In the genomic region with DNA sequence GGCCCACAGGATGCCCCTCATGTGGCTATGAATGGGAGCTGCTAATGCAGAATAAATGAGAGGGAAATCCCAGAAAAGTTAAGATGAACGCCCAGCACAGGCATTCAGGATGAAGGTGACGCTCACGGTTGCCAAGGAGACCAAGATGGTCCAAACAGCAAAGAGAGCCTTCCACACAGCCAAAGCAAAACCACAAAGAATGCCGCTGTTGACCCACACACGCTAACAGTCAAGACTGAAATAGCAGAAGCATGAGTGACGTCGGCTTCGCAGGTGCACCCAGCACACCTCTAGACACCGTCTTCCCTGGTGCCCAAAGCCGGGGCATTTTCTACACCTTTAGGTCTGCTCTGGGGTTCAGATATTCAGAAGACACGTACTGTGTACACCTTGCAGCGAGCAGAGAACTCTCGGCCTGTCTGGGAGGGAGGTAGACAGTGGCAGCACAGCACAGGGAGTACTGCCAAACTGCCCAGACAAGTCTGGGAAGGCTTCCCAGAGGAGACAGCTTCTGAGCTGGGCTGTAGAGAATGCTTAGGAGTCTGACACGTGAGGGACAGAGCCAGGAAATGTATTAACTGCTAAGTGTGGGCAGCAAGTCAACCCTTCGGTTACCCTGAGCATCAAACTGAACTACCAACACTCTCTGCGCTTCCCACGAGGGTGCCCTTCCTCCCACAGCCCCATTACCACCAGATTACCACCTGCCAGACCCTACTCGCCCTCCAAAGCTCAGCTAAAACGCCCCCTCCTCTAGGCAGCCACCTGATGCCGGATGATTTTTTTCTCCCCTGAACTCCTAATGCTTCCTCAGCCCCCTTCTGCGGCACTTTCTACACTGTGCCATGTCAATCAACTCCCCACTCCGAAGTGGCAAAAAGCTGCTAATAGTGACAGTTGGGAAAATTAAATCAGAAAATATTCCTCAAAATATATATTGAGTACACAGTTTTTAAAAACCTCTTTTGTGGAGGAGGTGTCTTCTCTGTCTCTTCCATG, we compare ENCODE assay signal across 1 cellular context.
TF ChIP-seq lines count a peak whose summit lies in the region.

No MANE protein-coding gene starts in this region.

TF ChIP-seq in GM12878, 131 proteins besides CTCF, POLR2A, EP300 and RAD21 (continues in another document):
- TF ChIP-seq BRCA1 (IDR thresholded peaks at IDR 0.05; ENCODE audit: low read depth, low read length) (no peak), ZBED1 (IDR thresholded peaks at IDR 0.05; ENCODE audit: borderline replicate concordance) (peak; percentile 81; the same call in 1 of the 2 replicates), NR2F1 (conservative IDR thresholded peaks at IDR 0.05) (0 out of 2 replicates have a peak, but pooled peaks have one; percentile 59), SIN3A (IDR thresholded peaks at IDR 0.05; ENCODE audit: low read depth, low read length) (0 out of 2 replicates have a peak, but pooled peaks have one; percentile 10), BMI1 (IDR thresholded peaks at IDR 0.05; ENCODE audit: borderline replicate concordance) (peak; percentile 91), EZH2 (IDR thresholded peaks at IDR 0.05; ENCODE audit: borderline replicate concordance, control insufficient read depth, low read depth, low read length) (no peak), CREM (IDR thresholded peaks at IDR 0.05; ENCODE audit: low read depth) (peak; percentile 94), IKZF2 (IDR thresholded peaks at IDR 0.05) (peak; percentile 80 to 83), MEF2A (IDR thresholded peaks at IDR 0.05; ENCODE audit: insufficient read depth, low read depth, low read length) (peak; percentile 95), HDAC2 (IDR thresholded peaks at IDR 0.05) (no peak), YY1 (IDR thresholded peaks at IDR 0.05; ENCODE audit: low read depth, low read length) (peak; percentile 61), TARDBP (IDR thresholded peaks at IDR 0.05; ENCODE audit: borderline replicate concordance) (peak; percentile 15; the same call in 1 of the 2 replicates), STAT1 (conservative IDR thresholded peaks at IDR 0.05) (no peak), ZNF274 (IDR thresholded peaks at IDR 0.05; ENCODE audit: insufficient read depth, insufficient read length) (no peak), ZNF207 (IDR thresholded peaks at IDR 0.05; ENCODE audit: borderline replicate concordance) (peak; percentile 33; the same call in 1 of the 2 replicates), MTA3 (IDR thresholded peaks at IDR 0.05; ENCODE audit: borderline replicate concordance, low read length) (no peak), E2F4 (IDR thresholded peaks at IDR 0.05; ENCODE audit: low read depth, low read length) (no peak), GATAD2B (conservative IDR thresholded peaks at IDR 0.05; ENCODE audit: low read depth) (0 out of 2 replicates have a peak, but pooled peaks have one; percentile 47), SMARCA5 (IDR thresholded peaks at IDR 0.05) (peak; percentile 86), KDM1A (IDR thresholded peaks at IDR 0.05; ENCODE audit: borderline replicate concordance) (no peak), LARP7 (IDR thresholded peaks at IDR 0.05) (0 out of 2 replicates have a peak, but pooled peaks have one; percentile 46), IKZF1 (conservative IDR thresholded peaks at IDR 0.05) (peak; percentile 83), EED (IDR thresholded peaks at IDR 0.05; ENCODE audit: low read depth) (peak; percentile 59), SP1 (IDR thresholded peaks at IDR 0.05; ENCODE audit: low read depth, low read length) (peak; percentile 63), CBFB (IDR thresholded peaks at IDR 0.05; ENCODE audit: low read depth) (peak; percentile 94), SMAD1 (IDR thresholded peaks at IDR 0.05; ENCODE audit: low read depth, partially characterized antibody) (no peak), NRF1 (conservative IDR thresholded peaks at IDR 0.05; ENCODE audit: low read depth, low read length) (no peak), RUNX3 (IDR thresholded peaks at IDR 0.05; ENCODE audit: low read length) (no peak), MXI1 (IDR thresholded peaks at IDR 0.05; ENCODE audit: low read depth, low read length) (peak; percentile 64; the same call in 1 of the 2 replicates), MEF2B (IDR thresholded peaks at IDR 0.05; ENCODE audit: partially characterized antibody, poor library complexity, severe bottlenecking) (peak; percentile 84), ESRRA (IDR thresholded peaks at IDR 0.05; ENCODE audit: low read length) (no peak), NFYA (IDR thresholded peaks at IDR 0.05; ENCODE audit: borderline replicate concordance, low read depth, low read length) (no peak), CUX1 (IDR thresholded peaks at IDR 0.05; ENCODE audit: insufficient replicate concordance, low read depth, low read length) (no peak), BCL3 (IDR thresholded peaks at IDR 0.05; ENCODE audit: borderline replicate concordance, insufficient read depth, low read depth, low read length, poor library complexity, severe bottlenecking) (peak; percentile 37), NBN (IDR thresholded peaks at IDR 0.05) (peak; percentile 86), MYB (IDR thresholded peaks at IDR 0.05; ENCODE audit: borderline replicate concordance, low read depth, low read length) (peak; percentile 82; the same call in 1 of the 2 replicates), PAX5 (IDR thresholded peaks at IDR 0.05; ENCODE audit: borderline replicate concordance, low read depth, low read length) (peak; percentile 92)
- TF ChIP-seq, protein P1, sequence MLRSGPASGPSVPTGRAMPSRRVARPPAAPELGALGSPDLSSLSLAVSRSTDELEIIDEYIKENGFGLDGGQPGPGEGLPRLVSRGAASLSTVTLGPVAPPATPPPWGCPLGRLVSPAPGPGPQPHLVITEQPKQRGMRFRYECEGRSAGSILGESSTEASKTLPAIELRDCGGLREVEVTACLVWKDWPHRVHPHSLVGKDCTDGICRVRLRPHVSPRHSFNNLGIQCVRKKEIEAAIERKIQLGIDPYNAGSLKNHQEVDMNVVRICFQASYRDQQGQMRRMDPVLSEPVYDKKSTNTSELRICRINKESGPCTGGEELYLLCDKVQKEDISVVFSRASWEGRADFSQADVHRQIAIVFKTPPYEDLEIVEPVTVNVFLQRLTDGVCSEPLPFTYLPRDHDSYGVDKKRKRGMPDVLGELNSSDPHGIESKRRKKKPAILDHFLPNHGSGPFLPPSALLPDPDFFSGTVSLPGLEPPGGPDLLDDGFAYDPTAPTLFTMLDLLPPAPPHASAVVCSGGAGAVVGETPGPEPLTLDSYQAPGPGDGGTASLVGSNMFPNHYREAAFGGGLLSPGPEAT (IDR thresholded peaks at IDR 0.05; ENCODE audit: low read depth) = peak; percentile 53; the same call in 1 of the 2 replicates
- TF ChIP-seq, protein P2, sequence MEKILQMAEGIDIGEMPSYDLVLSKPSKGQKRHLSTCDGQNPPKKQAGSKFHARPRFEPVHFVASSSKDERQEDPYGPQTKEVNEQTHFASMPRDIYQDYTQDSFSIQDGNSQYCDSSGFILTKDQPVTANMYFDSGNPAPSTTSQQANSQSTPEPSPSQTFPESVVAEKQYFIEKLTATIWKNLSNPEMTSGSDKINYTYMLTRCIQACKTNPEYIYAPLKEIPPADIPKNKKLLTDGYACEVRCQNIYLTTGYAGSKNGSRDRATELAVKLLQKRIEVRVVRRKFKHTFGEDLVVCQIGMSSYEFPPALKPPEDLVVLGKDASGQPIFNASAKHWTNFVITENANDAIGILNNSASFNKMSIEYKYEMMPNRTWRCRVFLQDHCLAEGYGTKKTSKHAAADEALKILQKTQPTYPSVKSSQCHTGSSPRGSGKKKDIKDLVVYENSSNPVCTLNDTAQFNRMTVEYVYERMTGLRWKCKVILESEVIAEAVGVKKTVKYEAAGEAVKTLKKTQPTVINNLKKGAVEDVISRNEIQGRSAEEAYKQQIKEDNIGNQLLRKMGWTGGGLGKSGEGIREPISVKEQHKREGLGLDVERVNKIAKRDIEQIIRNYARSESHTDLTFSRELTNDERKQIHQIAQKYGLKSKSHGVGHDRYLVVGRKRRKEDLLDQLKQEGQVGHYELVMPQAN (conservative IDR thresholded peaks at IDR 0.05) = no peak; the same call in 1 of the 2 replicates
- TF ChIP-seq, protein P3, sequence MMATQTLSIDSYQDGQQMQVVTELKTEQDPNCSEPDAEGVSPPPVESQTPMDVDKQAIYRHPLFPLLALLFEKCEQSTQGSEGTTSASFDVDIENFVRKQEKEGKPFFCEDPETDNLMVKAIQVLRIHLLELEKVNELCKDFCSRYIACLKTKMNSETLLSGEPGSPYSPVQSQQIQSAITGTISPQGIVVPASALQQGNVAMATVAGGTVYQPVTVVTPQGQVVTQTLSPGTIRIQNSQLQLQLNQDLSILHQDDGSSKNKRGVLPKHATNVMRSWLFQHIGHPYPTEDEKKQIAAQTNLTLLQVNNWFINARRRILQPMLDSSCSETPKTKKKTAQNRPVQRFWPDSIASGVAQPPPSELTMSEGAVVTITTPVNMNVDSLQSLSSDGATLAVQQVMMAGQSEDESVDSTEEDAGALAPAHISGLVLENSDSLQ (IDR thresholded peaks at IDR 0.05) = peak; percentile 84
- TF ChIP-seq, protein P4, sequence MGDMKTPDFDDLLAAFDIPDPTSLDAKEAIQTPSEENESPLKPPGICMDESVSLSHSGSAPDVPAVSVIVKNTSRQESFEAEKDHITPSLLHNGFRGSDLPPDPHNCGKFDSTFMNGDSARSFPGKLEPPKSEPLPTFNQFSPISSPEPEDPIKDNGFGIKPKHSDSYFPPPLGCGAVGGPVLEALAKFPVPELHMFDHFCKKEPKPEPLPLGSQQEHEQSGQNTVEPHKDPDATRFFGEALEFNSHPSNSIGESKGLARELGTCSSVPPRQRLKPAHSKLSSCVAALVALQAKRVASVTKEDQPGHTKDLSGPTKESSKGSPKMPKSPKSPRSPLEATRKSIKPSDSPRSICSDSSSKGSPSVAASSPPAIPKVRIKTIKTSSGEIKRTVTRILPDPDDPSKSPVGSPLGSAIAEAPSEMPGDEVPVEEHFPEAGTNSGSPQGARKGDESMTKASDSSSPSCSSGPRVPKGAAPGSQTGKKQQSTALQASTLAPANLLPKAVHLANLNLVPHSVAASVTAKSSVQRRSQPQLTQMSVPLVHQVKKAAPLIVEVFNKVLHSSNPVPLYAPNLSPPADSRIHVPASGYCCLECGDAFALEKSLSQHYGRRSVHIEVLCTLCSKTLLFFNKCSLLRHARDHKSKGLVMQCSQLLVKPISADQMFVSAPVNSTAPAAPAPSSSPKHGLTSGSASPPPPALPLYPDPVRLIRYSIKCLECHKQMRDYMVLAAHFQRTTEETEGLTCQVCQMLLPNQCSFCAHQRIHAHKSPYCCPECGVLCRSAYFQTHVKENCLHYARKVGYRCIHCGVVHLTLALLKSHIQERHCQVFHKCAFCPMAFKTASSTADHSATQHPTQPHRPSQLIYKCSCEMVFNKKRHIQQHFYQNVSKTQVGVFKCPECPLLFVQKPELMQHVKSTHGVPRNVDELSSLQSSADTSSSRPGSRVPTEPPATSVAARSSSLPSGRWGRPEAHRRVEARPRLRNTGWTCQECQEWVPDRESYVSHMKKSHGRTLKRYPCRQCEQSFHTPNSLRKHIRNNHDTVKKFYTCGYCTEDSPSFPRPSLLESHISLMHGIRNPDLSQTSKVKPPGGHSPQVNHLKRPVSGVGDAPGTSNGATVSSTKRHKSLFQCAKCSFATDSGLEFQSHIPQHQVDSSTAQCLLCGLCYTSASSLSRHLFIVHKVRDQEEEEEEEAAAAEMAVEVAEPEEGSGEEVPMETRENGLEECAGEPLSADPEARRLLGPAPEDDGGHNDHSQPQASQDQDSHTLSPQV (IDR thresholded peaks at IDR 0.05) = no peak
